Comparison of ENCODE assay signal across 7 cellular contexts in the genomic region with DNA sequence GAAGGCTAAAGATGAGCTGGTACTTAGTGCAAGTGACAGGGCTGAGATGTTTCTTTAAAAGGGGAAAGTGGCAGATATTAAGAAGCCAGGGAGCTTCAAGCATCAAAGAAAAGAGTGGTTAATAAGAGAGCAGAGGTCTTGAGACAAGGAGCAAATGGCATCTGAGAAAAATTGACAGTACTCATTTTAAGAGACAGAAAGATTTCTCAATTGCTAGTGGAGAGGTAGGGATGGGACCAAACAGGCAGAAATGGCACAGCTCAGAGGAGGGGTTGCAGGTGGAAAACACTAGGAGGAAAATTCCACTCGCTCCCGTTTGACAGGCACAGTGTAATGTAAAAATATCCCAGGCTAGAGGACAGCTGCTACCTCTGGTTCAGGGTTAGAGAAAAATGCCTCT.
"Had no signal": no experiment of that assay in that cellular context is flagged by ENCODE, and none has a peak within 500 bp of the region (broad histone marks: within the 10 kb centered on the region; RNA-seq: fewer than 3 reads in every experiment).

No MANE protein-coding gene starts in this region.

- H3K36me3 Mint-ChIP-seq: IgD-negative memory B cell had no signal

- H3K9ac ChIP-seq: GM23248 had no signal

- H3K27ac Mint-ChIP-seq: H9, IgD-negative memory B cell had no signal

- H3K27ac ChIP-seq: GM23248, HL-60 had no signal

- DNase-seq: GM23248, H9, HCEC 1CT, KBM-7 had no signal

- H3K9me3 Mint-ChIP-seq: H9 had no signal

- ATAC-seq: HepG2 had no signal

- H3K27me3 Mint-ChIP-seq: IgD-negative memory B cell had no signal

- H3K4me1 Mint-ChIP-seq: H9, IgD-negative memory B cell had no signal

- H3K4me3 ChIP-seq: GM23248 had no signal

- H2AFZ ChIP-seq: GM23248 had no signal

- H3K4me3 Mint-ChIP-seq: H9, IgD-negative memory B cell had no signal
